In the genomic region with DNA sequence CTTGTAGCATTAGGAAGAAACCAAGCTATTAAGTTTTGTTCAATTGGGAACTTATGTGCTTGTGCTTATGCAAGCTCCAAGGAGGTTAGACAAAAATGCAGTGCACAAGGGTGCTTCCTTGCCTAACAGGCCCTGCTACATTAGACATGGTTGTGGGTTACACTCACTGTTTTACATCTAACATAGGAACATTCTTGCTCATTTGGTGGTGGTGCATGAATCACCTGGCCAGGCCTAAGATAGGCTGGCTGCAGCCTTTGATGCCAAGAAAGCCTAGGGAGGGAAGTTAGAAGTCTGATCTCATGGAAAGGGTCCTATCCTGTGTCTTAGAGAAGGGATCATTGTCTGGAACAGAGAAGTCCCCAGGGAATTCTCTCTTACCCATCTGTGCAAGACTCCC, we compare ENCODE assay signal across 14 cellular contexts. TPM values are rescaled to one million over a fixed set of nuclear protein-coding genes. Genes with fewer than 3 reads are reported as not detected.
DNase-seq lines count a peak whose midpoint lies in the region; ATAC-seq, FAIRE-seq and TF ChIP-seq lines count a peak whose summit lies in the region.
"Had no signal": no experiment of that assay in that cellular context is flagged by ENCODE, and none has a peak within 500 bp of the region (broad histone marks: within the 10 kb centered on the region; RNA-seq: fewer than 3 reads in every experiment).

No MANE protein-coding gene starts in this region.

- no peak overlapping the region for H3K9ac ChIP-seq in smooth muscle cell (ENCODE audit: low read depth)

- H3K79me2 ChIP-seq in smooth muscle cell (ENCODE audit: low read depth), result no peaks in the 10 kb centered on the region

- no peak for DNase-seq in activated naive CD8-positive, alpha-beta T cell treated with anti-CD3 and anti-CD28 coated beads, Interleukin-2, amount 50 U/mL, for 24 hours
- DNase-seq in activated naive CD8-positive, alpha-beta T cell treated with anti-CD3 and anti-CD28 coated beads for 36 hours, result no peak
- DNase-seq in RCC 7860 (ENCODE audit: low spot score) (peak; percentile 49), fibroblast of gingiva (ENCODE audit: low read depth) (peak; percentile 87), smooth muscle cell (lab: John Stamatoyannopoulos, UW; ENCODE audit: unreplicated experiment) (no peak), Peyer's patch (no peak), left lobe of liver (ENCODE audit: low spot score) (no peak)
- DNase-seq in naive thymus-derived CD8-positive, alpha-beta T cell, result no peak
- DNase-seq: activated naive CD4-positive, alpha-beta T cell treated with anti-CD3 and anti-CD28 coated beads, Interleukin-2, amount 50 U/mL, for 16 hours; DMS153; esophagus squamous epithelium; nucleus accumbens had no signal

- no peaks in the 10 kb centered on the region for H3K27me3 Mint-ChIP-seq in activated naive CD8-positive, alpha-beta T cell treated with anti-CD3 and anti-CD28 coated beads, Interleukin-2, amount 50 U/mL, for 24 hours
- H3K27me3 Mint-ChIP-seq in activated naive CD8-positive, alpha-beta T cell treated with anti-CD3 and anti-CD28 coated beads for 36 hours, result no peaks in the 10 kb centered on the region
- H3K27me3 Mint-ChIP-seq in naive thymus-derived CD8-positive, alpha-beta T cell, result peaks cover 0 to 11% (median 0%) of the 10 kb centered on the region in 5 donors

- H3K4me1 ChIP-seq in smooth muscle cell (ENCODE audit: low read depth) (peaks cover 9% of the 10 kb centered on the region), Peyer's patch (no peaks in the 10 kb centered on the region)

- H3K4me3 Mint-ChIP-seq in activated naive CD8-positive, alpha-beta T cell treated with anti-CD3 and anti-CD28 coated beads, Interleukin-2, amount 50 U/mL, for 24 hours, result no peak overlapping the region
- H3K4me3 Mint-ChIP-seq in activated naive CD8-positive, alpha-beta T cell treated with anti-CD3 and anti-CD28 coated beads for 36 hours, result no peak overlapping the region
- H3K4me3 Mint-ChIP-seq in naive thymus-derived CD8-positive, alpha-beta T cell, result no peak overlapping the region

- H3K4me1 Mint-ChIP-seq in activated naive CD8-positive, alpha-beta T cell treated with anti-CD3 and anti-CD28 coated beads, Interleukin-2, amount 50 U/mL, for 24 hours, result peaks cover 3% of the 10 kb centered on the region
- peaks cover 2% of the 10 kb centered on the region for H3K4me1 Mint-ChIP-seq in activated naive CD8-positive, alpha-beta T cell treated with anti-CD3 and anti-CD28 coated beads for 36 hours
- H3K4me1 Mint-ChIP-seq in naive thymus-derived CD8-positive, alpha-beta T cell, result peaks cover 0 to 4% (median 0%) of the 10 kb centered on the region in 4 donors

- no peaks in the 10 kb centered on the region for H3K9me3 Mint-ChIP-seq in activated naive CD8-positive, alpha-beta T cell treated with anti-CD3 and anti-CD28 coated beads, Interleukin-2, amount 50 U/mL, for 24 hours
- H3K9me3 Mint-ChIP-seq in activated naive CD8-positive, alpha-beta T cell treated with anti-CD3 and anti-CD28 coated beads for 36 hours, result no peaks in the 10 kb centered on the region
- H3K9me3 Mint-ChIP-seq in naive thymus-derived CD8-positive, alpha-beta T cell, result no peaks in the 10 kb centered on the region

- H3K27ac ChIP-seq in smooth muscle cell (ENCODE audit: low read depth) (no peak overlapping the region), Peyer's patch (no peak overlapping the region)
- H3K27ac ChIP-seq: coronary artery had no signal

- H2AFZ ChIP-seq in smooth muscle cell (ENCODE audit: low read depth), result no peak overlapping the region

- H3K4me3 ChIP-seq in smooth muscle cell (no peak overlapping the region), Peyer's patch (no peak overlapping the region)
- H3K4me3 ChIP-seq: coronary artery, esophagus squamous epithelium, skin epidermis had no signal

- TF ChIP-seq CTCF in smooth muscle cell (IDR thresholded peaks at IDR 0.05; ENCODE audit: borderline replicate concordance, insufficient read depth, poor library complexity, severe bottlenecking) (no peak), Peyer's patch (IDR thresholded peaks at IDR 0.05) (no peak)

- no peak overlapping the region for H3K27ac Mint-ChIP-seq in activated naive CD8-positive, alpha-beta T cell treated with anti-CD3 and anti-CD28 coated beads, Interleukin-2, amount 50 U/mL, for 24 hours
- H3K27ac Mint-ChIP-seq in activated naive CD8-positive, alpha-beta T cell treated with anti-CD3 and anti-CD28 coated beads for 36 hours, result no peak overlapping the region
- H3K27ac Mint-ChIP-seq in naive thymus-derived CD8-positive, alpha-beta T cell, result no peak overlapping the region

- H3K36me3 Mint-ChIP-seq in activated naive CD8-positive, alpha-beta T cell treated with anti-CD3 and anti-CD28 coated beads, Interleukin-2, amount 50 U/mL, for 24 hours (ENCODE audit: low read depth), result no peaks in the 10 kb centered on the region
- no peaks in the 10 kb centered on the region for H3K36me3 Mint-ChIP-seq in activated naive CD8-positive, alpha-beta T cell treated with anti-CD3 and anti-CD28 coated beads for 36 hours
- H3K36me3 Mint-ChIP-seq in naive thymus-derived CD8-positive, alpha-beta T cell, result peaks cover 0 to 2% (median 0%) of the 10 kb centered on the region in 3 donors

- POLR2A ChIA-PET in naive thymus-derived CD8-positive, alpha-beta T cell (lab: Charles Lee), result no interaction called here

- H3K9me3 ChIP-seq in smooth muscle cell (replicated peaks; ENCODE audit: low read depth) (no peaks in the 10 kb centered on the region), Peyer's patch (no peaks in the 10 kb centered on the region)
- H3K9me3 ChIP-seq: esophagus squamous epithelium had no signal

- H3K36me3 ChIP-seq in smooth muscle cell (ENCODE audit: low read depth) (no peaks in the 10 kb centered on the region), Peyer's patch (peaks cover 0 to 18% (median 0%) of the 10 kb centered on the region in 3 donors)

- TF ChIP-seq POLR2A in Peyer's patch (IDR thresholded peaks at IDR 0.05), result no peak

- H3F3A ChIP-seq in smooth muscle cell (ENCODE audit: low read depth), result no peaks in the 10 kb centered on the region

- peak overlapping the region; percentile 14 for H3K4me2 ChIP-seq in smooth muscle cell

- H3K27me3 ChIP-seq in smooth muscle cell (ENCODE audit: low read depth) (no peaks in the 10 kb centered on the region), Peyer's patch (no peaks in the 10 kb centered on the region)
- H3K27me3 ChIP-seq: esophagus squamous epithelium had no signal

- H4K20me1 ChIP-seq in smooth muscle cell (ENCODE audit: low read depth), result no peaks in the 10 kb centered on the region

- ATAC-seq in activated naive CD8-positive, alpha-beta T cell treated with anti-CD3 and anti-CD28 coated beads, Interleukin-2, amount 50 U/mL, for 24 hours, result peak; percentile 51
- no peak for ATAC-seq in naive thymus-derived CD8-positive, alpha-beta T cell
- ATAC-seq in left lobe of liver, result no peak

- FAIRE-seq in RCC 7860 (lab: Jason Lieb, UNC), result peak; percentile 36

RNA-seq across cellular contexts. Expression of gene CA12, which starts 43.5 kb away (rescaled TPM):
- under 1 TPM in 1 of 2 experiments, not detected in 1; 0.39 TPM for total RNA-seq in activated naive CD8-positive, alpha-beta T cell treated with anti-CD3 and anti-CD28 coated beads for 36 hours
- total RNA-seq in smooth muscle cell (12.5 and 14.0 TPM in 2 replicates), Peyer's patch (10 to 100 TPM; 22.1 to 79.6 (median 37.0) TPM), left lobe of liver (0.28 TPM)
- polyA plus RNA-seq in smooth muscle cell, result 9.2 and 13.5 TPM in 2 replicates
- not detected for total RNA-seq in naive thymus-derived CD8-positive, alpha-beta T cell
- polyA plus RNA-seq in naive thymus-derived CD8-positive, alpha-beta T cell, result not detected

Comparison
In these comparisons a context has a peak if more than half of its experiments do, and no peak if none do; other contexts are left out.
1. DNase-seq: peak in RCC 7860 (single experiment) and fibroblast of gingiva (single experiment); none in activated naive CD8-positive, alpha-beta T cell treated with anti-CD3 and anti-CD28 coated beads, Interleukin-2, amount 50 U/mL, for 24 hours (single experiment), activated naive CD8-positive, alpha-beta T cell treated with anti-CD3 and anti-CD28 coated beads for 36 hours (single experiment), smooth muscle cell (single experiment), Peyer's patch (0 of 3), naive thymus-derived CD8-positive, alpha-beta T cell (0 of 10) and left lobe of liver (single experiment).